Comparison of ENCODE assay signal across 22 cellular contexts in the genomic region with DNA sequence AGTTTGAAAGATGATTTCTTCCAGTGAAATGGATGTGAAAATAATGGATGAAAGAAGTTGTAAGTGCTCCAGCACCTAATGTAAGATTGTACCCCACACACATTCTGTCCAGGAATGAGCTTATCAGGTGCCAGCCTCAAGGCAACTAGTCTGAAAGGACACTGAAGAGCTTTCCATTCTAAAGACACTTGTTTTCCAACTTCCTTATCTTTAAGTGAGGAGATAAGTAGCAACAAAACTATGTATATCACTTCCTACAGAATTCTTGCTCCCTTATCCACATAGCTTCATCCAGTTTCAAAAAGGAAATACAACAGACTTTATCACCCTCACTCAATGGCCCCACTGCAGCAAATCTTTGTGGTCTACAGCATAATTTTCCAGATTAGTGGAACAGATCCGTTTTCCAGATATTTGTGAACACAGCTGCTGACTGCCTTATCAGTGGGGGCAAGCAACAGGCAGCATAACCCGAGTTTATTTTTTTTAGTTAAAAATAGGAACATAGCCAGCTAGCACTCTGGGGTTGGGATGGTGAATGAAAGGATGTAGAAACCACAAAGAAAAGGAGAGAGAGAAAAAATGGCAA.
A peak's percentile ranks its signal among the peaks of the same experiment; 100 is the strongest.
DNase-seq lines count a peak whose midpoint lies in the region; ATAC-seq and TF ChIP-seq lines count a peak whose summit lies in the region.
"Had no signal": no experiment of that assay in that cellular context is flagged by ENCODE, and none has a peak within 500 bp of the region (broad histone marks: within the 10 kb centered on the region; RNA-seq: fewer than 3 reads in every experiment).

No MANE protein-coding gene starts in this region.

- no peaks in the 10 kb centered on the region for H3K4me1 ChIP-seq in naive thymus-derived CD4-positive, alpha-beta T cell (ENCODE audit: control insufficient read depth in 2 of 2, insufficient read depth in 2 of 2, low read length in 2 of 2)
- H3K4me1 ChIP-seq: tibial artery had no signal

- POLR2A ChIA-PET in naive thymus-derived CD4-positive, alpha-beta T cell (lab: Charles Lee) = no interaction called here

- H3K4me3 Mint-ChIP-seq in naive thymus-derived CD4-positive, alpha-beta T cell = no peak overlapping the region
- H3K4me3 Mint-ChIP-seq: activated CD4-positive, alpha-beta memory T cell treated with anti-CD3 and anti-CD28 coated beads, Interleukin-2, amount 10 ng/mL, durations not matched to agents 7 days and 5 days; activated naive CD4-positive, alpha-beta T cell treated with anti-CD3 and anti-CD28 coated beads, Interleukin-2, amount 50 U/mL, for 24 hours; CD4-positive, alpha-beta T cell; WTC11 had no signal

- peaks cover 2 to 18% (median 8%) of the 10 kb centered on the region in 11 donors for H3K9me3 Mint-ChIP-seq in naive thymus-derived CD4-positive, alpha-beta T cell
- H3K9me3 Mint-ChIP-seq: CD4-positive, alpha-beta T cell had no signal

- no peak for TF ChIP-seq CTCF in GM13977 (IDR thresholded peaks at IDR 0.05; ENCODE audit: extremely low read depth, insufficient read depth, missing control alignments)

- peaks cover 0 to 3% (median 0%) of the 10 kb centered on the region in 7 donors for H3K4me1 Mint-ChIP-seq in naive thymus-derived CD4-positive, alpha-beta T cell
- H3K4me1 Mint-ChIP-seq: activated naive CD4-positive, alpha-beta T cell treated with anti-CD3 and anti-CD28 coated beads, Interleukin-2, amount 50 U/mL, for 24 hours had no signal

- no peaks in the 10 kb centered on the region for H3K27me3 ChIP-seq in naive thymus-derived CD4-positive, alpha-beta T cell (ENCODE audit: control insufficient read depth in 2 of 2, insufficient read depth in 2 of 2, low read length in 2 of 2)
- H3K27me3 ChIP-seq: tibial artery had no signal

- in situ Hi-C loops in GM13977 (cut with MboI; ENCODE audit: low pct_unique_long_range_greater_than_20kb, low sequenced_read_pairs, unreplicated experiment) = no loop called here

- ATAC-seq in naive thymus-derived CD4-positive, alpha-beta T cell = no peak
- no peak for ATAC-seq in GM21528 (IDR thresholded peaks at IDR 0.05; ENCODE audit: low FRiP score, unreplicated experiment)
- ATAC-seq: WTC11 had no signal

- peaks cover 0 to 2% (median 0%) of the 10 kb centered on the region in 3 experiments for H3K9me3 ChIP-seq in naive thymus-derived CD4-positive, alpha-beta T cell (ENCODE audit: control insufficient read depth in 2 of 3, low read length in 3 of 3)

- CTCF ChIA-PET in naive thymus-derived CD4-positive, alpha-beta T cell (lab: Charles Lee) = no interaction called here

- intact Hi-C loops in naive thymus-derived CD4-positive, alpha-beta T cell (cut with micrococcal nuclease) = no loop called here

- DNase-seq in A172 (ENCODE audit: low spot score) (peak; percentile 23), LHCN-M2 (ENCODE audit: low read depth) (peak; percentile 76), astrocyte of the hippocampus (ENCODE audit: low read depth, low spot score) (peak; percentile 27), iris pigment epithelial cell (ENCODE audit: low read depth) (peak; percentile 55), NCI-H446 treated with DMSO at 0.1 percent for 48 hours (lab: John Stamatoyannopoulos, UW) (no peak), GM13977 (ENCODE audit: low spot score) (no peak)
- no peak for DNase-seq in naive thymus-derived CD4-positive, alpha-beta T cell
- DNase-seq: activated CD4-positive, alpha-beta memory T cell treated with anti-CD3 and anti-CD28 coated beads, Interleukin-2, amount 10 ng/mL, durations not matched to agents 7 days and 5 days; activated T-cell treated with anti-CD3 and anti-CD28 coated beads, Interleukin-2, amount 50 U/mL, for 1 hour; caudate nucleus; CD4-positive, alpha-beta T cell; effector CD4-positive, alpha-beta T cell; hippocampal formation; kidney; MM.1S; NCI-H1694 treated with DMSO at 0.1 percent for 48 hours; NCI-H446; stimulated activated naive CD4-positive, alpha-beta T cell treated with Interleukin-2 at 50 U/mL for 16 hours; tibial artery had no signal

- H3K36me3 Mint-ChIP-seq in naive thymus-derived CD4-positive, alpha-beta T cell = peaks cover 0 to 12% (median 9%) of the 10 kb centered on the region in 5 donors
- H3K36me3 Mint-ChIP-seq: activated naive CD4-positive, alpha-beta T cell treated with anti-CD3 and anti-CD28 coated beads, Interleukin-2, amount 50 U/mL, for 24 hours had no signal

- no peak overlapping the region for H3K27ac Mint-ChIP-seq in naive thymus-derived CD4-positive, alpha-beta T cell
- H3K27ac Mint-ChIP-seq: activated CD4-positive, alpha-beta memory T cell treated with anti-CD3 and anti-CD28 coated beads, Interleukin-2, amount 10 ng/mL, durations not matched to agents 7 days and 5 days; activated naive CD4-positive, alpha-beta T cell treated with anti-CD3 and anti-CD28 coated beads, Interleukin-2, amount 50 U/mL, for 24 hours; CD4-positive, alpha-beta T cell; WTC11 had no signal

- H3K4me3 ChIP-seq in naive thymus-derived CD4-positive, alpha-beta T cell (ENCODE audit: low read length) = no peak overlapping the region
- H3K4me3 ChIP-seq: tibial artery had no signal

- no peaks in the 10 kb centered on the region for H3K36me3 ChIP-seq in naive thymus-derived CD4-positive, alpha-beta T cell (ENCODE audit: control insufficient read depth in 2 of 3, insufficient read depth in 3 of 3, low read length in 3 of 3)
- H3K36me3 ChIP-seq: tibial artery had no signal

- peaks cover 0 to 2% (median 0%) of the 10 kb centered on the region in 5 donors for H3K27me3 Mint-ChIP-seq in naive thymus-derived CD4-positive, alpha-beta T cell
- H3K27me3 Mint-ChIP-seq: activated CD4-positive, alpha-beta memory T cell treated with anti-CD3 and anti-CD28 coated beads, Interleukin-2, amount 10 ng/mL, durations not matched to agents 7 days and 5 days; activated naive CD4-positive, alpha-beta T cell treated with anti-CD3 and anti-CD28 coated beads, Interleukin-2, amount 50 U/mL, for 24 hours; CD4-positive, alpha-beta T cell had no signal

- no peak overlapping the region for H3K27ac ChIP-seq in naive thymus-derived CD4-positive, alpha-beta T cell (ENCODE audit: low read depth, low read length)
- H3K27ac ChIP-seq: tibial artery had no signal

Comparison
In these comparisons a context has a peak if more than half of its experiments do, and no peak if none do; other contexts are left out.
1. DNase-seq: peak in A172 (single experiment), LHCN-M2 (single experiment), astrocyte of the hippocampus (single experiment) and iris pigment epithelial cell (single experiment); none in NCI-H446 treated with DMSO at 0.1 percent for 48 hours (single experiment), naive thymus-derived CD4-positive, alpha-beta T cell (0 of 9) and GM13977 (single experiment).